9 cellular contexts compared by ENCODE assay signal in the genomic region with DNA sequence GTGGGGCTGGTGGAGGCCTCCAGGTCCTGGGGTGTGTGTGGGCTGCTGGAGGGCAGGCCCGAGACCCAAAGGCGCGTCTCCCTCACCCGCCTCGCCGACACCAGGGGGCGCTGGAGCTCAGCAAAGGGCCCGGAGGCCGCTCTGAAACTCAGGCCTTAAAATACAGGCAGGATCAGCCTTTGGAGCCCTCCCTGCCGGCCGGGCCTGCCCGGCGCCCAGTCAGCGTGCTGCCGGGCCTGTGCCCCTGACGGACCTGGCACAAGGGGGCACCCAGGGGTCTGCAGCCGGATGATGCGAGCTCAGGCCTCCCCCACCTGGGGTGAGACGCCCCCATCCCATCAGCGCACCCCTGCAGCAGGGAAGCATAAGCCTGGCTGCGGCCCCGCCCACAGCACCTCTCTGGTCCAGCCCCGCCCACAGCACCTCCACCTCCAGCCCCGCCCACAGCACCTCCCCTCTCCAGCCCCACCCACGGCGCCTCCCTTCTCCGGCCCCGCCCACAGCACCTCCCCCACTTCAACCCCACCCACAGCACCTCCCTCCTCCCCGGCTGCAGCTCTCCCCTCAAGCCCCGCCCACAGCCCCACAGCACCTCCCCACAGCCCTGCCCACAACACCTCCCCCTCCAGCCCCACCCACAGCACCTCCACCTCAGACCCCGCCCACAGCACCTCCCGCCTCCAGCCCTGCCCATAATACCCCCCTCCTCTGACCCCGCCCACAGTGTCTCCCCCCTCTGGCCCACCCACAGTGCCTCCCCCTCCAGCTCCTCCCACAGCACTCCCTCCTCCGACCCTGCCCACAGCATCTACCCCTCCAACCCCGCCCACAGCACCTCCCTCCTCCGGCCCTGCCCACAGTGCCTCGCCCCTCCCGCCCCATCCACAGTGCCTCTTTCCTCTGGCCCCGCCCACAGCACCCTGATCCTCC.
A peak's percentile ranks its signal among the peaks of the same experiment; 100 is the strongest.
DNase-seq lines count a peak whose midpoint lies in the region; ATAC-seq, FAIRE-seq and TF ChIP-seq lines count a peak whose summit lies in the region.
"Had no signal": no experiment of that assay in that cellular context is flagged by ENCODE, and none has a peak within 500 bp of the region (broad histone marks: within the 10 kb centered on the region; RNA-seq: fewer than 3 reads in every experiment).

No MANE protein-coding gene starts in this region.

- peaks cover 0 to 12% of the 10 kb centered on the region in 2 donors for H3K27me3 ChIP-seq in left lung

- ATAC-seq in left lung = peak; percentile 89
- no peak for ATAC-seq in HG03571 (IDR thresholded peaks at IDR 0.05; ENCODE audit: unreplicated experiment)

- H3K4me3 ChIP-seq in left lung = peak overlapping the region in 1 of 2 donors; percentile 25

- H3K4me1 ChIP-seq in left lung = peaks cover 0 to 4% of the 10 kb centered on the region in 2 donors

- no peaks in the 10 kb centered on the region for H3K36me3 ChIP-seq in left lung
- H3K36me3 ChIP-seq: neutrophil had no signal

- peak; percentile 49 for DNase-seq in GM19239 (ENCODE audit: insufficient read length, low spot score)
- peak; percentile 80 for DNase-seq in NCI-H345 treated with DMSO at 0.1 percent for 48 hours (lab: John Stamatoyannopoulos, UW; ENCODE audit: unreplicated experiment)
- peak; percentile 82 to 84 for DNase-seq in activated CD4-positive, alpha-beta T cell treated with anti-CD3 and anti-CD28 coated beads, Interleukin-2, amount 50 U/mL, for 48 hours
- DNase-seq in dermis blood vessel endothelial cell = peak; percentile 87
- peak; percentile 89 to 93 for DNase-seq in left lung
- DNase-seq in stimulated activated CD4-positive, alpha-beta T cell treated with anti-CD3 and anti-CD28 coated beads, Interleukin-2, amount 100 ng/mL, for 48 hours = peak; percentile 68 to 75
- DNase-seq in cortex of kidney (lab: John Stamatoyannopoulos, UW) = no peak

- no peak overlapping the region for H3K27ac ChIP-seq in left lung
- H3K27ac ChIP-seq: neutrophil had no signal

- FAIRE-seq in GM19239 (lab: Jason Lieb, UNC) = no peak

- H3K9me3 ChIP-seq in left lung = peaks cover 0 to 9% of the 10 kb centered on the region in 2 donors
- H3K9me3 ChIP-seq: neutrophil had no signal

- intact Hi-C loops in left lung (cut with DNase I) = loop anchor here in 1 of 2 donors (5.0 kb wide), 1 partner anchor 204 kb away; a partner anchor contains a TSS

- peak; percentile 81 to 83 for TF ChIP-seq CTCF in left lung (IDR thresholded peaks at IDR 0.05)
